Comparison of ENCODE assay signal across 15 cellular contexts in genomic region chr13:93496985-93497673, GRCh38.
A peak's percentile ranks its signal among the peaks of the same experiment; 100 is the strongest.
DNase-seq lines count a peak whose midpoint lies in the region; ATAC-seq and TF ChIP-seq lines count a peak whose summit lies in the region.
"Had no signal": no experiment of that assay in that cellular context is flagged by ENCODE, and none has a peak within 500 bp of the region (broad histone marks: within the 10 kb centered on the region; RNA-seq: fewer than 3 reads in every experiment).

No MANE protein-coding gene starts in this region.

- no peak for ATAC-seq in GM23338
- ATAC-seq in HG03442 (IDR thresholded peaks at IDR 0.05; ENCODE audit: unreplicated experiment), result no peak
- ATAC-seq in GM18873 (IDR thresholded peaks at IDR 0.05; ENCODE audit: low FRiP score, unreplicated experiment), result no peak
- ATAC-seq: activated T-helper 17 cell treated with anti-CD3 and anti-CD28 coated beads, Interleukin-2, amount 50 U/mL, for 72 hours; lower lobe of right lung had no signal

- H3K36me3 Mint-ChIP-seq in GM23338 (ENCODE audit: low read depth) (peaks cover 9% of the 10 kb centered on the region; the same call in 2 of the 3 replicates), nephron (ENCODE audit: low read depth) (no peaks in the 10 kb centered on the region)

- H3K4me3 Mint-ChIP-seq in GM23338 (no peak overlapping the region), nephron (peak overlapping the region; percentile 6 to 44 (median 7))
- H3K4me3 Mint-ChIP-seq: activated CD4-positive, alpha-beta memory T cell treated with anti-CD3 and anti-CD28 coated beads for 36 hours; activated T-helper 17 cell treated with anti-CD3 and anti-CD28 coated beads, Interleukin-2, amount 50 U/mL, for 72 hours; B cell; stimulated activated naive CD8-positive, alpha-beta T cell treated with anti-CD3 and anti-CD28 coated beads, Interleukin-15, Interleukin-2, amounts not matched to agents 100 ng/mL and 50 ng/mL, for 24 hours had no signal

- no peaks in the 10 kb centered on the region; the same call in 1 of the 2 replicates for H3K9me2 ChIP-seq in GM23338 (ENCODE audit: insufficient read depth)

- peaks cover 11% of the 10 kb centered on the region for H3K4me1 ChIP-seq in GM23338 (ENCODE audit: insufficient read depth)
- H3K4me1 ChIP-seq in effector memory CD4-positive, alpha-beta T cell (ENCODE audit: control insufficient read depth, insufficient read depth, low read length, poor library complexity, severe bottlenecking), result no peaks in the 10 kb centered on the region
- H3K4me1 ChIP-seq: lower lobe of right lung, vagina had no signal

- no peak for TF ChIP-seq CTCF in GM23338 (conservative IDR thresholded peaks at IDR 0.05; ENCODE audit: low read depth in 2 of 2)
- no peak for TF ChIP-seq CTCF in nephron (IDR thresholded peaks at IDR 0.05; ENCODE audit: unreplicated experiment in 3 of 3)

- no peak overlapping the region for H3K27ac ChIP-seq in GM23338 (ENCODE audit: low read depth)
- H3K27ac ChIP-seq in effector memory CD4-positive, alpha-beta T cell (ENCODE audit: insufficient read depth, low read length, poor library complexity, severe bottlenecking), result no peak overlapping the region
- H3K27ac ChIP-seq: KMS-11, lower lobe of right lung, vagina had no signal

- H3K27me3 Mint-ChIP-seq in GM23338 (ENCODE audit: insufficient read depth, low read depth, poor library complexity) (peaks cover 4% of the 10 kb centered on the region), nephron (ENCODE audit: low read depth) (no peaks in the 10 kb centered on the region)
- H3K27me3 Mint-ChIP-seq: activated CD4-positive, alpha-beta memory T cell treated with anti-CD3 and anti-CD28 coated beads for 36 hours; B cell had no signal

- H2AFZ ChIP-seq in GM23338, result no peak overlapping the region

- no peaks in the 10 kb centered on the region for H4K20me1 ChIP-seq in GM23338 (replicated peaks; ENCODE audit: insufficient read depth)

- no peaks in the 10 kb centered on the region for H3K9me3 ChIP-seq in effector memory CD4-positive, alpha-beta T cell (ENCODE audit: control insufficient read depth, low read length)
- H3K9me3 ChIP-seq: lower lobe of right lung, vagina had no signal

- no peak overlapping the region for H3K4me3 ChIP-seq in GM23338
- H3K4me3 ChIP-seq in effector memory CD4-positive, alpha-beta T cell (ENCODE audit: insufficient read depth, low read depth, low read length, poor library complexity, severe bottlenecking), result no peak overlapping the region
- H3K4me3 ChIP-seq: lower lobe of right lung, vagina had no signal

- no peak for DNase-seq in GM23338 (ENCODE audit: low spot score)
- DNase-seq in NCI-H2029 (lab: John Stamatoyannopoulos, UW), result peak; percentile 70
- DNase-seq in SK-N-DZ (ENCODE audit: low spot score), result peak; percentile 65
- DNase-seq in effector memory CD4-positive, alpha-beta T cell, result no peak
- no peak for DNase-seq in stimulated activated CD4-positive, alpha-beta T cell treated with anti-CD3 and anti-CD28 coated beads, Interleukin-4, amount 100 ng/mL, for 24 hours
- DNase-seq: activated CD4-positive, alpha-beta memory T cell treated with anti-CD3 and anti-CD28 coated beads for 36 hours; lower lobe of right lung had no signal

- H3F3A ChIP-seq in GM23338 (replicated peaks; ENCODE audit: low read depth), result no peaks in the 10 kb centered on the region

- H3K27ac Mint-ChIP-seq in GM23338, result no peak overlapping the region
- peak overlapping the region; percentile 27 to 73 (median 50) for H3K27ac Mint-ChIP-seq in nephron
- H3K27ac Mint-ChIP-seq: activated CD4-positive, alpha-beta memory T cell treated with anti-CD3 and anti-CD28 coated beads for 36 hours; activated T-helper 17 cell treated with anti-CD3 and anti-CD28 coated beads, Interleukin-2, amount 50 U/mL, for 72 hours; B cell; stimulated activated naive CD8-positive, alpha-beta T cell treated with anti-CD3 and anti-CD28 coated beads, Interleukin-15, Interleukin-2, amounts not matched to agents 100 ng/mL and 50 ng/mL, for 24 hours had no signal

- peak overlapping the region; percentile 75; the same call in 1 of the 2 replicates for H3K4me2 ChIP-seq in GM23338
- H3K4me2 ChIP-seq: KMS-11 had no signal

- no peaks in the 10 kb centered on the region for H3K27me3 ChIP-seq in GM23338 (ENCODE audit: insufficient read depth)
- no peaks in the 10 kb centered on the region for H3K27me3 ChIP-seq in effector memory CD4-positive, alpha-beta T cell (replicated peaks; ENCODE audit: control insufficient read depth, insufficient read depth, low read length, poor library complexity, severe bottlenecking)
- H3K27me3 ChIP-seq: vagina had no signal

- H3K79me2 ChIP-seq in GM23338 (replicated peaks; ENCODE audit: insufficient read depth), result peaks cover 5% of the 10 kb centered on the region

- peaks cover 3% of the 10 kb centered on the region; the same call in 2 of the 3 replicates for H3K9me3 Mint-ChIP-seq in GM23338
- peaks cover 3% of the 10 kb centered on the region for H3K9me3 Mint-ChIP-seq in nephron
- H3K9me3 Mint-ChIP-seq: activated CD4-positive, alpha-beta memory T cell treated with anti-CD3 and anti-CD28 coated beads for 36 hours; activated T-helper 17 cell treated with anti-CD3 and anti-CD28 coated beads, Interleukin-2, amount 50 U/mL, for 72 hours; stimulated activated naive CD8-positive, alpha-beta T cell treated with anti-CD3 and anti-CD28 coated beads, Interleukin-15, Interleukin-2, amounts not matched to agents 100 ng/mL and 50 ng/mL, for 24 hours had no signal

- no peaks in the 10 kb centered on the region for H3K36me3 ChIP-seq in GM23338 (ENCODE audit: insufficient read depth)
- no peaks in the 10 kb centered on the region for H3K36me3 ChIP-seq in effector memory CD4-positive, alpha-beta T cell (ENCODE audit: control insufficient read depth, insufficient read depth, low read length)
- H3K36me3 ChIP-seq: lower lobe of right lung, vagina had no signal

- H3K4me1 Mint-ChIP-seq in GM23338 (peaks cover 22% of the 10 kb centered on the region; the same call in 2 of the 3 replicates), nephron (peaks cover 34% of the 10 kb centered on the region)
- H3K4me1 Mint-ChIP-seq: activated T-helper 17 cell treated with anti-CD3 and anti-CD28 coated beads, Interleukin-2, amount 50 U/mL, for 72 hours; B cell had no signal

TF ChIP-seq in GM23338, 12 proteins besides CTCF, POLR2A, EP300 and RAD21 (continues in another document):
- no peak for TF ChIP-seq CREB1 (CRISPR knock-in tag; IDR thresholded peaks at IDR 0.05; ENCODE audit: low read depth)
- no peak for TF ChIP-seq JUNB (IDR thresholded peaks at IDR 0.05; ENCODE audit: unreplicated experiment)
- no peak for TF ChIP-seq ZNF331 (CRISPR knock-in tag; IDR thresholded peaks at IDR 0.05; ENCODE audit: low read depth)
- TF ChIP-seq ZNF114 (CRISPR knock-in tag; IDR thresholded peaks at IDR 0.05), result no peak
- TF ChIP-seq STAT1 (IDR thresholded peaks at IDR 0.05; ENCODE audit: unreplicated experiment), result no peak
- no peak for TF ChIP-seq EZH2phosphoT487 (IDR thresholded peaks at IDR 0.05; ENCODE audit: unreplicated experiment)

Comparison
In these comparisons a context has a peak if more than half of its experiments do, and no peak if none do; other contexts are left out.
1. DNase-seq: peak in NCI-H2029 (single experiment) and SK-N-DZ (single experiment); none in GM23338 (single experiment), effector memory CD4-positive, alpha-beta T cell (0 of 3) and stimulated activated CD4-positive, alpha-beta T cell treated with anti-CD3 and anti-CD28 coated beads, Interleukin-4, amount 100 ng/mL, for 24 hours (single experiment).